18 cellular contexts compared by ENCODE assay signal in the genomic region with DNA sequence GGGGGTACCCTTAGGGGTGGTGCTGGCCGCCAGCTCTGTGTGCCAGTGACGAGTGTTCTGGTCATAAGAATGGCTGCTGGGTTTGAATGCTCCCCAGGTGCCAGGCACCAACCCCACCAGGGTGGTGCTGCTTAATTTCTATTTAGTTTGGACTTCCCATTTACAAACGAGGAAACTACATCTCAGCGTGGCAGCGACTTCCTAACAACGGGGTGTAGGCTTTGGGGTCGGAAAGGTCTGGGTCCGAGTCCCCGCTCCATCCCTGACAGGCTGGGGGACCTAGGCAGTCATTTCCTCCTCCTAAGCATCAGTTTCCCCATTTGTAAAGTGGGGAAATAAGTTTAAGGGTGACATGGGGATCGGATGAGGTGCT. TPM values are rescaled to one million over a fixed set of nuclear protein-coding genes. Genes with fewer than 3 reads are reported as not detected.
A peak's percentile ranks its signal among the peaks of the same experiment; 100 is the strongest.
DNase-seq lines count a peak whose midpoint lies in the region; ATAC-seq and TF ChIP-seq lines count a peak whose summit lies in the region.
"Had no signal": no experiment of that assay in that cellular context is flagged by ENCODE, and none has a peak within 500 bp of the region (broad histone marks: within the 10 kb centered on the region; RNA-seq: fewer than 3 reads in every experiment).

No MANE protein-coding gene starts in this region.

- no peak overlapping the region for H2AFZ ChIP-seq in IMR-90 (replicated peaks; ENCODE audit: low read length, poor library complexity)

- WGBS in IMR-90 (ENCODE audit: extremely low coverage in 2 of 2, insufficient read length in 1 of 2), 2 experiments, result 92% methylated on average over 2 of the region's 10 CpGs; no CpG with 5 or more reads in 1 of the 2 experiments
- WGBS in adipose tissue, 3 donors, result 51 to 81% (median 53%) methylated on average over 10 of the region's 10 CpGs
- WGBS in sigmoid colon, 2 donors, result 79 to 81% methylated on average over 10 of the region's 10 CpGs

- peak overlapping the region; percentile 93 for H2AK5ac ChIP-seq in IMR-90 (ENCODE audit: low read depth, low read length)

- H3K4me3 Mint-ChIP-seq in CD4-positive, alpha-beta memory T cell, result no peak overlapping the region
- H3K4me3 Mint-ChIP-seq in CD8-positive, alpha-beta T cell, result no peak overlapping the region
- H3K4me3 Mint-ChIP-seq: activated CD4-positive, alpha-beta T cell treated with anti-CD3 and anti-CD28 coated beads for 36 hours; CD4-positive, CD25-positive, alpha-beta regulatory T cell; neural crest cell had no signal

- no peak for TF ChIP-seq RAD21 in IMR-90 (IDR thresholded peaks at IDR 0.05; ENCODE audit: low read length)

- no peak overlapping the region for H3K18ac ChIP-seq in IMR-90 (ENCODE audit: low read depth, low read length)

- no peak overlapping the region for H4K8ac ChIP-seq in IMR-90 (ENCODE audit: low read depth in 2 of 2, low read length in 2 of 2)

- no peak overlapping the region for H3K23ac ChIP-seq in IMR-90 (ENCODE audit: low read depth, low read length)

- peaks cover 0 to 7% of the 10 kb centered on the region in 2 donors for H3K27me3 Mint-ChIP-seq in CD4-positive, alpha-beta memory T cell
- no peaks in the 10 kb centered on the region for H3K27me3 Mint-ChIP-seq in CD8-positive, alpha-beta T cell (ENCODE audit: low read depth)
- H3K27me3 Mint-ChIP-seq: activated CD4-positive, alpha-beta T cell treated with anti-CD3 and anti-CD28 coated beads for 36 hours; CD4-positive, CD25-positive, alpha-beta regulatory T cell had no signal

- dilution Hi-C loops in IMR-90 (cut with HindIII; ENCODE audit: low sequenced_read_pairs, unreplicated experiment), result no loop called here

- no TSS peak for BruUV-seq in IMR-90 (replicated peaks; lab: Mats Ljungman, UMichigan)

- H3K36me3 Mint-ChIP-seq in CD4-positive, alpha-beta memory T cell, result no peaks in the 10 kb centered on the region
- no peaks in the 10 kb centered on the region for H3K36me3 Mint-ChIP-seq in CD8-positive, alpha-beta T cell
- H3K36me3 Mint-ChIP-seq: CD4-positive, CD25-positive, alpha-beta regulatory T cell had no signal

- H3K4me3 ChIP-seq in AG04450 (ENCODE audit: low read depth, low read length) (no peak overlapping the region), IMR-90 (ENCODE audit: insufficient read depth, low read depth, low read length) (no peak overlapping the region), sigmoid colon (no peak overlapping the region)
- no peak overlapping the region for H3K4me3 ChIP-seq in CD4-positive, alpha-beta memory T cell (ENCODE audit: low read length in 2 of 2)
- H3K4me3 ChIP-seq in CD8-positive, alpha-beta T cell (ENCODE audit: low read depth, low read length), result no peak overlapping the region
- H3K4me3 ChIP-seq: ascending aorta had no signal

- no peak overlapping the region for H4K5ac ChIP-seq in IMR-90 (ENCODE audit: low read depth, low read length)

- no peak for ATAC-seq in IMR-90 (ENCODE audit: low read depth)
- ATAC-seq in GM19395 (IDR thresholded peaks at IDR 0.05; ENCODE audit: unreplicated experiment), result no peak
- ATAC-seq in CD8-positive, alpha-beta T cell, result no peak
- ATAC-seq: activated CD4-positive, alpha-beta T cell treated with anti-CD3 and anti-CD28 coated beads for 36 hours had no signal

- H3K4ac ChIP-seq in IMR-90 (ENCODE audit: low read depth, low read length), result peak overlapping the region; percentile 53

- H2BK15ac ChIP-seq in IMR-90 (ENCODE audit: low read depth, low read length), result peak overlapping the region; percentile 42; the same call in 1 of the 3 replicates

- H3K4me1 Mint-ChIP-seq in CD4-positive, alpha-beta memory T cell, result no peaks in the 10 kb centered on the region
- no peaks in the 10 kb centered on the region for H3K4me1 Mint-ChIP-seq in CD8-positive, alpha-beta T cell (ENCODE audit: low read depth)
- H3K4me1 Mint-ChIP-seq: activated CD4-positive, alpha-beta T cell treated with anti-CD3 and anti-CD28 coated beads for 36 hours; CD4-positive, CD25-positive, alpha-beta regulatory T cell; neural crest cell had no signal

- no peak overlapping the region for H2BK5ac ChIP-seq in IMR-90 (ENCODE audit: low read depth, low read length, poor library complexity, severe bottlenecking)

- no peaks in the 10 kb centered on the region for H3K27me3 ChIP-seq in AG04450 (ENCODE audit: control insufficient read depth, insufficient read depth, low read length)
- no peaks in the 10 kb centered on the region; the same call in 1 of the 2 replicates for H3K27me3 ChIP-seq in IMR-90 (ENCODE audit: control insufficient read depth, insufficient read depth, low read length)
- H3K27me3 ChIP-seq in sigmoid colon, result no peaks in the 10 kb centered on the region
- no peaks in the 10 kb centered on the region for H3K27me3 ChIP-seq in CD4-positive, alpha-beta memory T cell (ENCODE audit: insufficient read depth, low read length)
- H3K27me3 ChIP-seq in CD8-positive, alpha-beta T cell (ENCODE audit: insufficient read depth, low read length), result no peaks in the 10 kb centered on the region
- H3K27me3 ChIP-seq: ascending aorta had no signal

- H2BK20ac ChIP-seq in IMR-90 (ENCODE audit: low read depth, low read length), result peak overlapping the region; percentile 59

- TF ChIP-seq EP300 in sigmoid colon (IDR thresholded peaks at IDR 0.05), result no peak

- H3K56ac ChIP-seq in IMR-90 (ENCODE audit: extremely low read depth, insufficient read depth, low read length), result no peak overlapping the region

- H3K27ac ChIP-seq in AG04450 (ENCODE audit: low read depth, low read length) (peak overlapping the region; percentile 21), IMR-90 (ENCODE audit: insufficient read depth, low read length) (no peak overlapping the region), adipose tissue (ENCODE audit: low read depth, low read length) (peak overlapping the region; percentile 11), sigmoid colon (peak overlapping the region in 3 of 4 donors; percentile 0 to 86 (median 32))
- H3K27ac ChIP-seq in CD4-positive, alpha-beta memory T cell (ENCODE audit: low read depth, low read length), result no peak overlapping the region
- H3K27ac ChIP-seq in CD8-positive, alpha-beta T cell (ENCODE audit: low read depth, low read length), result no peak overlapping the region

- CTCF ChIA-PET in AG04450 (lab: Charles Lee), result no interaction called here
- CTCF ChIA-PET in IMR-90 (lab: Yijun Ruan, JAX), result interaction anchor here (0.7 kb wide), 1 partner anchor 31 kb away, joined by 3 read pairs; no protein-coding TSS in a partner anchor
- CTCF ChIA-PET in CD4-positive, alpha-beta memory T cell (lab: Charles Lee; ENCODE audit: partially characterized antibody), result no interaction called here
- CTCF ChIA-PET in CD8-positive, alpha-beta T cell (lab: Charles Lee), result no interaction called here

- peaks cover 7% of the 10 kb centered on the region; the same call in 1 of the 2 replicates for H3K9me1 ChIP-seq in IMR-90 (ENCODE audit: insufficient read depth, low read length)

- H3K9me3 ChIP-seq in AG04450 (ENCODE audit: control insufficient read depth, insufficient read depth, low read length) (peaks cover 10% of the 10 kb centered on the region), IMR-90 (ENCODE audit: control insufficient read depth, insufficient read depth, low read length) (peaks cover 6% of the 10 kb centered on the region; the same call in 1 of the 2 replicates), sigmoid colon (no peaks in the 10 kb centered on the region)
- H3K9me3 ChIP-seq in CD4-positive, alpha-beta memory T cell (ENCODE audit: control insufficient read depth in 1 of 2, low read length in 2 of 2), result no peaks in the 10 kb centered on the region
- no peaks in the 10 kb centered on the region for H3K9me3 ChIP-seq in CD8-positive, alpha-beta T cell (ENCODE audit: low read length)
- H3K9me3 ChIP-seq: ascending aorta had no signal

- TF ChIP-seq POLR2A in IMR-90 (IDR thresholded peaks at IDR 0.05; ENCODE audit: low read depth, low read length) (no peak), sigmoid colon (IDR thresholded peaks at IDR 0.05) (no peak)

- intact Hi-C loops in IMR-90 (cut with micrococcal nuclease), result no loop called here
- intact Hi-C loops in sigmoid colon (cut with DNase I), result no loop called here
- intact Hi-C loops in CD4-positive, alpha-beta memory T cell (cut with micrococcal nuclease), result no loop called here
- intact Hi-C loops in CD8-positive, alpha-beta T cell (cut with DNase I, micrococcal nuclease), result no loop called here

- peak overlapping the region; percentile 28; the same call in 1 of the 2 replicates for H4K91ac ChIP-seq in IMR-90 (ENCODE audit: insufficient read depth, low read depth, low read length)

- H2AK9ac ChIP-seq in IMR-90 (replicated peaks; ENCODE audit: low read depth, low read length, poor library complexity), result no peak overlapping the region

- H2BK120ac ChIP-seq in IMR-90 (ENCODE audit: low read depth, low read length), result no peak overlapping the region; the same call in 1 of the 2 replicates

- H3K9ac ChIP-seq in IMR-90 (ENCODE audit: low read depth, low read length), result no peak overlapping the region

- in situ Hi-C loops in IMR-90 (cut with MboI; ENCODE audit: low sequenced_read_pairs), result no loop called here

- TF ChIP-seq CTCF in AG04450 (IDR thresholded peaks at IDR 0.05; ENCODE audit: low read depth, low read length), result no peak
- no peak for TF ChIP-seq CTCF in IMR-90 (conservative IDR thresholded peaks at IDR 0.05; ENCODE audit: low read depth, low read length)
- no peak for TF ChIP-seq CTCF in sigmoid colon (IDR thresholded peaks at IDR 0.05)
- no peak for TF ChIP-seq CTCF in CD8-positive, alpha-beta T cell (IDR thresholded peaks at IDR 0.05)

- H3K9me3 Mint-ChIP-seq in CD4-positive, alpha-beta memory T cell, result peaks cover 0 to 6% (median 0%) of the 10 kb centered on the region in 8 donors
- no peaks in the 10 kb centered on the region for H3K9me3 Mint-ChIP-seq in CD8-positive, alpha-beta T cell
- H3K9me3 Mint-ChIP-seq: neural crest cell had no signal

- no peak overlapping the region for H3K27ac Mint-ChIP-seq in CD4-positive, alpha-beta memory T cell
- H3K27ac Mint-ChIP-seq in CD8-positive, alpha-beta T cell, result no peak overlapping the region
- H3K27ac Mint-ChIP-seq: activated CD4-positive, alpha-beta T cell treated with anti-CD3 and anti-CD28 coated beads for 36 hours; CD4-positive, CD25-positive, alpha-beta regulatory T cell had no signal

- H3K79me1 ChIP-seq in IMR-90 (ENCODE audit: low read depth in 1 of 2, low read length in 2 of 2), result peaks cover 0 to 6% of the 10 kb centered on the region in 2 experiments; a peak in 2 of 4 replicates

- no peaks in the 10 kb centered on the region for H4K20me1 ChIP-seq in IMR-90 (ENCODE audit: insufficient read depth, low read length)

- H3K36me3 ChIP-seq in IMR-90 (ENCODE audit: control insufficient read depth, insufficient read depth, low read length), result no peaks in the 10 kb centered on the region
- H3K36me3 ChIP-seq in sigmoid colon, result no peaks in the 10 kb centered on the region
- no peaks in the 10 kb centered on the region for H3K36me3 ChIP-seq in CD4-positive, alpha-beta memory T cell (ENCODE audit: insufficient read depth, low read length)
- H3K36me3 ChIP-seq in CD8-positive, alpha-beta T cell (ENCODE audit: insufficient read depth, low read length), result no peaks in the 10 kb centered on the region
- H3K36me3 ChIP-seq: ascending aorta had no signal

- H3K14ac ChIP-seq in IMR-90 (replicated peaks; ENCODE audit: low read depth, low read length), result no peak overlapping the region

- DNase-seq in AG04450 (ENCODE audit: low read depth, low spot score) (no peak), IMR-90 (no peak), sigmoid colon (no peak), NCI-H1105 treated with DMSO at 0.1 percent for 48 hours (lab: John Stamatoyannopoulos, UW) (no peak)
- no peak for DNase-seq in CD4-positive, alpha-beta memory T cell
- DNase-seq in CD8-positive, alpha-beta T cell, result no peak
- DNase-seq: activated CD4-positive, alpha-beta T cell treated with anti-CD3 and anti-CD28 coated beads for 36 hours; activated naive CD4-positive, alpha-beta T cell treated with anti-CD3 and anti-CD28 coated beads, Interleukin-2, amount 50 U/mL, for 16 hours; CD4-positive, CD25-positive, alpha-beta regulatory T cell; dermis blood vessel endothelial cell; NCI-H1092 treated with DMSO at 0.1 percent for 48 hours; NCI-H2029 treated with DMSO at 0.1 percent for 48 hours; NCI-H2227 treated with DMSO at 0.1 percent for 48 hours; stimulated activated CD4-positive, alpha-beta T cell treated with anti-CD3 and anti-CD28 coated beads, Interleukin-1b, Interleukin-23, amount 100 ng/mL, for 48 hours had no signal

- H3K4me2 ChIP-seq in IMR-90 (ENCODE audit: low read depth, low read length), result no peak overlapping the region

- H3K4me1 ChIP-seq in IMR-90 (ENCODE audit: control insufficient read depth, insufficient read depth, low read length) (peaks cover 11% of the 10 kb centered on the region), sigmoid colon (peaks cover 0 to 21% (median 16%) of the 10 kb centered on the region in 4 donors)
- no peaks in the 10 kb centered on the region for H3K4me1 ChIP-seq in CD4-positive, alpha-beta memory T cell (ENCODE audit: insufficient read depth, low read length)
- no peaks in the 10 kb centered on the region for H3K4me1 ChIP-seq in CD8-positive, alpha-beta T cell (ENCODE audit: insufficient read depth, low read length)

- POLR2A ChIA-PET in AG04450 (lab: Yijun Ruan, JAX) (interaction anchor here (0.5 kb wide), 1 partner anchor 83 kb away, joined by 3 read pairs; no protein-coding TSS in a partner anchor), IMR-90 (lab: Charles Lee; ENCODE audit: unreplicated experiment) (no interaction called here)
- POLR2A ChIA-PET in CD4-positive, alpha-beta memory T cell (lab: Charles Lee; ENCODE audit: partially characterized antibody), result no interaction called here
- POLR2A ChIA-PET in CD8-positive, alpha-beta T cell (lab: Charles Lee), result no interaction called here

RNA-seq across cellular contexts. Expression of gene CEBPB, which starts 30.2 kb away (rescaled TPM):
- polyA plus RNA-seq in AG04450 (2011; rRNA removed), result 19.1 and 23.6 TPM in 2 replicates
- 10.8 and 13.6 TPM in 2 replicates for polyA minus RNA-seq in AG04450 (2011; rRNA and poly(A)+ RNA removed)
- total RNA-seq in IMR-90 (2012; rRNA removed), result 3.4 and 6.9 TPM in 2 replicates
- polyA plus RNA-seq in IMR-90 (2012; rRNA removed), result 17.4 and 33.6 TPM in 2 replicates
- 18.5 and 103 TPM in 2 replicates for polyA plus RNA-seq in IMR-90 (2012; cell fraction: cytosol; rRNA removed)
- polyA plus RNA-seq in IMR-90 (2012; cell fraction: nucleus; rRNA removed; ENCODE audit: low replicate concordance), result 98.3 and 167 TPM in 2 replicates
- polyA plus RNA-seq in adipose tissue, result 100 to 1,000 TPM in 1 of 3 donors, 10 to 100 TPM in 2; 25.1 to 214 (median 72.9) TPM
- total RNA-seq in sigmoid colon, result 100 to 1,000 TPM in 2 of 4 donors, 10 to 100 TPM in 2; 53.2 to 173 (median 93.6) TPM
- polyA plus RNA-seq in sigmoid colon, result 10 to 100 TPM in 2 of 3 donors, 1 to 10 TPM in 1; 6.9 to 17.4 (median 12.2) TPM
- 10 to 100 TPM; 32.7 to 34.3 TPM for total RNA-seq in CD4-positive, alpha-beta memory T cell
- polyA plus RNA-seq in CD4-positive, alpha-beta memory T cell, result 10 to 100 TPM; 12.8 to 23.5 TPM
- 10 to 100 TPM; 37.2 to 37.6 TPM for total RNA-seq in CD8-positive, alpha-beta T cell

Comparison
In these comparisons a context has a peak if more than half of its experiments do, and no peak if none do; other contexts are left out.
1. H3K27ac ChIP-seq: peak in AG04450 (single experiment), adipose tissue (single experiment) and sigmoid colon (3 of 4); none in IMR-90 (single experiment), CD4-positive, alpha-beta memory T cell (single experiment) and CD8-positive, alpha-beta T cell (single experiment).